ENCODE assay signal across 1 cellular context in the genomic region with DNA sequence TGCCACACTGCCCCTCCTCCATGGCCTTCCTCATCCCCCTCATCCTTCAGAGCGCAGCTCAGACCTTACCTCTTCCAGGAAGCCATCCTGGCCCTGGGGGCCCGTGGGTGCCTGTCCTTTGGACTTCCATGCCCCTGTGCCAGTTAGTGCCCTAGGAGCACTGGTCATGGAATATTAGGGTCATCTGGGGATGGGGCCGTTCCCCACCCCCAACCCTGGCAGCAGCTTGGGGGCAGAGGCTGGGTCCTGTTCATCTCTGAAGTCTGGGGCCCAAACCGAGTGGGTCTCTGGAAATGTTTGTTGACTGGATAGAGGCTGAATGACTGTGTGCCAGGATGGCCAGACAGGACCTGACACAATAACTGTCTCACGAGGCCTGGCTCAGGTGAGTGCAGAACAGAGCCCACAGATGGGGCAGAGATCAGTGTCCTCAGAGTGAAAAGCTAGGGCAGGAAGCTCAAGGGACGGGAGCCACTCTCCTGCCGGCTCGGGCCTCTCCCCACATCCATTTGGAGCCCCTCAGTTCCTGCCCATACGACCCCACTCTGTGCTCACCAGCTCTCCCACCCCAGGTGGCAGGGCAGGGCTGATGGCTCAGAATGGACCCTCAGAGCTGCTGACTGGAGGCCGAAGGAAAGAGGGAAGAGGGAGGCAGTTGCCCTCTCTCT.
TF ChIP-seq lines count a peak whose summit lies in the region.

No MANE protein-coding gene starts in this region.

TF ChIP-seq in GM12878, 131 proteins besides CTCF, POLR2A, EP300 and RAD21 (continued from another document):
- no peak for TF ChIP-seq SIN3A (IDR thresholded peaks at IDR 0.05; ENCODE audit: low read depth, low read length)
- no peak for TF ChIP-seq BACH1 (IDR thresholded peaks at IDR 0.05; ENCODE audit: borderline replicate concordance)
- TF ChIP-seq SMAD5 (IDR thresholded peaks at IDR 0.05; ENCODE audit: low read depth): no peak
- TF ChIP-seq NRF1 (conservative IDR thresholded peaks at IDR 0.05; ENCODE audit: low read depth, low read length): no peak
- TF ChIP-seq MEF2B (IDR thresholded peaks at IDR 0.05; ENCODE audit: partially characterized antibody, poor library complexity, severe bottlenecking): no peak
- TF ChIP-seq NR2F1 (conservative IDR thresholded peaks at IDR 0.05): no peak
- no peak for TF ChIP-seq STAT1 (conservative IDR thresholded peaks at IDR 0.05)
- TF ChIP-seq BMI1 (IDR thresholded peaks at IDR 0.05; ENCODE audit: borderline replicate concordance): no peak
- TF ChIP-seq ATF7 (IDR thresholded peaks at IDR 0.05; ENCODE audit: low read depth): no peak
- no peak for TF ChIP-seq RFX5 (IDR thresholded peaks at IDR 0.05; ENCODE audit: low read depth, low read length)
